1 cellular context compared by ENCODE assay signal in genomic region chr18:50944245-50944917, GRCh38.
TF ChIP-seq lines count a peak whose summit lies in the region.

No MANE protein-coding gene starts in this region.

TF ChIP-seq in IMR-90, 13 proteins besides CTCF, POLR2A, EP300 and RAD21 (continued from another document):
- TF ChIP-seq RCOR1 (IDR thresholded peaks at IDR 0.05; ENCODE audit: insufficient replicate concordance, low read length): no peak
